ENCODE assay signal across 1 cellular context in the genomic region with DNA sequence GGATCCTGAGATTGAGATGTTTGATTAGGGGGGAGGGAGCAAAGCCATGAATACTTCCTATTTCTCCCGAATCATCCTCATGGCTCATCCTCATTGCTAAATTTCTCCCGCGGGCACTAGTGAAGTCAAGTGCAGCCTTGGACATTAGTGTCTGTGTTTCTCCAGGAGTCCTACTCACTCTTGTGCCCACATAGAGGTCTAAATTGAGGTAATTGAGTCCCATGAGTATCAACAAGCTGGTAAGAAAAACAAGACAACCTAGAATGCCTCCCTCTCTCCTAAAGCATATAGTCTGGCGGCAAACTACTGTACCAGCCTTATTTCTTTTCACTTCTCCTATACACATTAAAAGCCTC.
TF ChIP-seq lines count a peak whose summit lies in the region.

No MANE protein-coding gene starts in this region.

TF ChIP-seq in SK-N-SH, 30 proteins besides CTCF, POLR2A, EP300 and RAD21 (continued from another document):
- TF ChIP-seq, protein P1, sequence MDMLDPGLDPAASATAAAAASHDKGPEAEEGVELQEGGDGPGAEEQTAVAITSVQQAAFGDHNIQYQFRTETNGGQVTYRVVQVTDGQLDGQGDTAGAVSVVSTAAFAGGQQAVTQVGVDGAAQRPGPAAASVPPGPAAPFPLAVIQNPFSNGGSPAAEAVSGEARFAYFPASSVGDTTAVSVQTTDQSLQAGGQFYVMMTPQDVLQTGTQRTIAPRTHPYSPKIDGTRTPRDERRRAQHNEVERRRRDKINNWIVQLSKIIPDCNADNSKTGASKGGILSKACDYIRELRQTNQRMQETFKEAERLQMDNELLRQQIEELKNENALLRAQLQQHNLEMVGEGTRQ (IDR thresholded peaks at IDR 0.05; ENCODE audit: borderline replicate concordance, low read depth, low read length), result no peak
- no peak for TF ChIP-seq RFX5 (IDR thresholded peaks at IDR 0.05; ENCODE audit: low read length)
- no peak for TF ChIP-seq CHD2 (IDR thresholded peaks at IDR 0.05; ENCODE audit: low read length, partially characterized antibody)
- no peak for TF ChIP-seq EZH2phosphoT487 (IDR thresholded peaks at IDR 0.05; ENCODE audit: borderline replicate concordance, low read depth)
TF ChIP-seq in SK-N-SH: peak in this region for 0.
